In genomic region chr1:170819781-170820180, GRCh38 we compare ENCODE assay signal across 2 cellular contexts.
TF ChIP-seq lines count a peak whose summit lies in the region.

No MANE protein-coding gene starts in this region.

TF ChIP-seq in GM23338, 12 proteins besides CTCF, POLR2A, EP300 and RAD21:
- TF ChIP-seq NANOG (IDR thresholded peaks at IDR 0.05; ENCODE audit: borderline replicate concordance) (no peak), REST (IDR thresholded peaks at IDR 0.05; ENCODE audit: unreplicated experiment) (no peak), JUNB (IDR thresholded peaks at IDR 0.05; ENCODE audit: unreplicated experiment) (no peak), ETS1 (IDR thresholded peaks at IDR 0.05) (no peak)
TF ChIP-seq in GM23338: peak in this region for 0.

TF ChIP-seq in H1, 55 proteins besides CTCF, POLR2A, EP300 and RAD21:
- TF ChIP-seq PHF8 (conservative IDR thresholded peaks at IDR 0.05; ENCODE audit: low read depth, low read length) (no peak), GTF2F1 (IDR thresholded peaks at IDR 0.05; ENCODE audit: borderline replicate concordance, low read depth, low read length) (no peak), JUND (IDR thresholded peaks at IDR 0.05; ENCODE audit: low read length) (no peak), ASH2L (IDR thresholded peaks at IDR 0.05; ENCODE audit: low read length) (no peak), HDAC2 (IDR thresholded peaks at IDR 0.05; ENCODE audit: borderline replicate concordance in 1 of 2, low read depth in 2 of 2, low read length in 2 of 2) (no peak), JUN (IDR thresholded peaks at IDR 0.05; ENCODE audit: low read depth, low read length) (no peak), SUZ12 (IDR thresholded peaks at IDR 0.05; ENCODE audit: low read length) (no peak)
